ENCODE assay signal across 1 cellular context in genomic region chr16:16191493-16192167, GRCh38.
TF ChIP-seq lines count a peak whose summit lies in the region.

No MANE protein-coding gene starts in this region.

TF ChIP-seq in HepG2, 621 proteins besides CTCF, POLR2A, EP300 and RAD21:
- TF ChIP-seq ZNF878 (CRISPR knock-in tag; IDR thresholded peaks at IDR 0.05), result no peak
- 0 out of 2 replicates have a peak, but pooled peaks have one; percentile 25 for TF ChIP-seq FOXA1 (IDR thresholded peaks at IDR 0.05)
- no peak for TF ChIP-seq FOXA1 (CRISPR knock-in tag; IDR thresholded peaks at IDR 0.05)
- TF ChIP-seq ZGPAT (CRISPR knock-in tag; IDR thresholded peaks at IDR 0.05), result no peak
- TF ChIP-seq SMAD3 (CRISPR knock-in tag; IDR thresholded peaks at IDR 0.05), result no peak
- no peak for TF ChIP-seq UBTF (CRISPR knock-in tag; IDR thresholded peaks at IDR 0.05)
- no peak for TF ChIP-seq ZNF260 (CRISPR knock-in tag; IDR thresholded peaks at IDR 0.05; ENCODE audit: borderline replicate concordance, low read depth)
- TF ChIP-seq ZNF703 (CRISPR knock-in tag; IDR thresholded peaks at IDR 0.05; ENCODE audit: borderline replicate concordance), result no peak
- no peak for TF ChIP-seq MTA3 (CRISPR knock-in tag; IDR thresholded peaks at IDR 0.05)
- no peak for TF ChIP-seq ZNF780A (CRISPR knock-in tag; IDR thresholded peaks at IDR 0.05)
- TF ChIP-seq ZBTB21 (CRISPR knock-in tag; IDR thresholded peaks at IDR 0.05), result no peak
- TF ChIP-seq PCBP2 (optimal IDR thresholded peaks at IDR 0.05; ENCODE audit: low read depth, low read length, poor library complexity, severe bottlenecking), result peak; percentile 94
- no peak for TF ChIP-seq ZNF317 (CRISPR knock-in tag; IDR thresholded peaks at IDR 0.05)
- TF ChIP-seq ZNF34 (CRISPR knock-in tag; IDR thresholded peaks at IDR 0.05; ENCODE audit: borderline replicate concordance), result no peak
- TF ChIP-seq NONO (IDR thresholded peaks at IDR 0.05), result 0 out of 2 replicates have a peak, but pooled peaks have one; percentile 83
- TF ChIP-seq NONO (CRISPR knock-in tag; conservative IDR thresholded peaks at IDR 0.05), result no peak
- TF ChIP-seq SOX6 (IDR thresholded peaks at IDR 0.05), result 0 out of 2 replicates have a peak, but pooled peaks have one; percentile 71
- no peak for TF ChIP-seq SOX6 (CRISPR knock-in tag; IDR thresholded peaks at IDR 0.05)
- TF ChIP-seq PLRG1 (conservative IDR thresholded peaks at IDR 0.05), result 0 out of 2 replicates have a peak, but pooled peaks have one; percentile 50
- no peak for TF ChIP-seq ZXDC (CRISPR knock-in tag; IDR thresholded peaks at IDR 0.05)
- TF ChIP-seq ZNF280D (CRISPR knock-in tag; IDR thresholded peaks at IDR 0.05), result no peak
- no peak for TF ChIP-seq IRF1 (CRISPR knock-in tag; IDR thresholded peaks at IDR 0.05; ENCODE audit: low read depth)
- 0 out of 2 replicates have a peak, but pooled peaks have one; percentile 29 for TF ChIP-seq PCBP1 (IDR thresholded peaks at IDR 0.05; ENCODE audit: borderline replicate concordance, low read depth, low read length)
- no peak for TF ChIP-seq GRHL1 (CRISPR knock-in tag; conservative IDR thresholded peaks at IDR 0.05)
- peak; percentile 14; the same call in 1 of the 2 replicates for TF ChIP-seq MNT (IDR thresholded peaks at IDR 0.05)
- no peak for TF ChIP-seq KDM3A (CRISPR knock-in tag; IDR thresholded peaks at IDR 0.05; ENCODE audit: low read depth)
- TF ChIP-seq ZNF788 (CRISPR knock-in tag; IDR thresholded peaks at IDR 0.05; ENCODE audit: borderline replicate concordance), result no peak
- TF ChIP-seq ZMYM3 (CRISPR knock-in tag; IDR thresholded peaks at IDR 0.05), result no peak
- 0 out of 2 replicates have a peak, but pooled peaks have one; percentile 13 for TF ChIP-seq ZBTB40 (IDR thresholded peaks at IDR 0.05)
- TF ChIP-seq ZBTB40 (CRISPR knock-in tag; IDR thresholded peaks at IDR 0.05), result no peak
- no peak for TF ChIP-seq STAG1 (CRISPR knock-in tag; IDR thresholded peaks at IDR 0.05)
- no peak for TF ChIP-seq ATAD3A (CRISPR knock-in tag; IDR thresholded peaks at IDR 0.05)
- TF ChIP-seq KAT7 (CRISPR knock-in tag; IDR thresholded peaks at IDR 0.05; ENCODE audit: borderline replicate concordance), result no peak
- peak; percentile 43 for TF ChIP-seq HNRNPK (IDR thresholded peaks at IDR 0.05; ENCODE audit: low read depth, low read length, poor library complexity, severe bottlenecking)
- TF ChIP-seq ZNF383 (CRISPR knock-in tag; IDR thresholded peaks at IDR 0.05; ENCODE audit: borderline replicate concordance), result no peak
- TF ChIP-seq NFRKB (IDR thresholded peaks at IDR 0.05), result 0 out of 2 replicates have a peak, but pooled peaks have one; percentile 48
- no peak for TF ChIP-seq SPEN (CRISPR knock-in tag; IDR thresholded peaks at IDR 0.05; ENCODE audit: low read depth)
- TF ChIP-seq NBN (conservative IDR thresholded peaks at IDR 0.05), result 0 out of 2 replicates have a peak, but pooled peaks have one; percentile 49
